Comparison of ENCODE assay signal across 9 cellular contexts in the genomic region with DNA sequence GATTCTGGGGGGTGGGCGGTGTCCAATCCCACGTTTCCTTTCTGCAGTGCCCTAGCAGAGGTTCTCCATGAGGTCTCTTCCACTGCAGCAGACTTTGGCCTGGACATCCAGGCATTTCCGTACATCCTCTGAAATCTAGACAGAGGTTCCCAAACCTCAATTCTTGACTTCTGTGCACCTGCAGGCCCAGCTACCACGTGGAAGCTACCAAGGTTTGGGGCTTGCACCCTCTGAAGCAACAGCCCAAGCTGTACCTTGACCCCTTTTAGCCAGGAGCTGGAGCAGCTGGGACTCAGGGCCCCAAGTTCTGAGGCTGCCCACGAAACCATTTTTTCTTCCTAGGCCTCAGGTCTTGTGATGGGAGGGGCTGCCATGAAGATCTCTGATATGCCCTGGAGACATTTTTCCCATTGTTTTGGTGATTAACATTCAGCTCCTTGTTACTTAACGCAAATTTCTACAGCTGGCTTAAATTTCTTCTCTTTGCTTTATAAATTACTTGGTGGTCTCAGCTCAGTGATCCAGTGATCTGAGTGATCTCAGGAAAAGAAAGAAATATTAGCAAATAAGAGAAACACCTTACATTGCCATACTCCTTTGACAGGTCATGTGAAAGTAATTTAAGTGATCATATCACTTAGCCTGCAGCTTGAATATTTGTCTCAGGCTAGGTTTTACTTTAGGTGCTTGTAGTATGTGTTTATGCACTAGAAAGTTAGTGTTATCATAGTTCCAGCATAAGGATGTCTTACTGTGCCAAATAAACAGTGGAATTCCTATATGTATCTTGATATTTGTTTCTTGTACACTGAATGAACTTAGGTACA. TPM values are rescaled to one million over a fixed set of nuclear protein-coding genes. Genes with fewer than 3 reads are reported as not detected.
DNase-seq lines count a peak whose midpoint lies in the region; TF ChIP-seq lines count a peak whose summit lies in the region.
"Had no signal": no experiment of that assay in that cellular context is flagged by ENCODE, and none has a peak within 500 bp of the region (broad histone marks: within the 10 kb centered on the region; RNA-seq: fewer than 3 reads in every experiment).

No MANE protein-coding gene starts in this region.

- H3K4me1 Mint-ChIP-seq in activated T-helper 1 cell treated with anti-CD3 and anti-CD28 coated beads, Interleukin-12 subunit alpha, Interleukin-12 subunit beta, Interleukin-2, Interleukin-4 antibody, amounts not matched to agents 30 ng/mL and 10 ng/mL and 1 ng/mL, durations not matched to agents 14 hours and 24 hours and 36 hours (ENCODE audit: low read depth), result peaks cover 58% of the 10 kb centered on the region
- peaks cover 39% of the 10 kb centered on the region for H3K4me1 Mint-ChIP-seq in neural crest cell

- H3K27me3 Mint-ChIP-seq in activated T-helper 1 cell treated with anti-CD3 and anti-CD28 coated beads, Interleukin-12 subunit alpha, Interleukin-12 subunit beta, Interleukin-2, Interleukin-4 antibody, amounts not matched to agents 30 ng/mL and 10 ng/mL and 1 ng/mL, durations not matched to agents 14 hours and 24 hours and 36 hours (ENCODE audit: insufficient read depth), result no peaks in the 10 kb centered on the region
- no peaks in the 10 kb centered on the region for H3K27me3 Mint-ChIP-seq in neural crest cell (ENCODE audit: low read depth)

- peak overlapping the region; percentile 25 for H3K4me3 Mint-ChIP-seq in activated T-helper 1 cell treated with anti-CD3 and anti-CD28 coated beads, Interleukin-12 subunit alpha, Interleukin-12 subunit beta, Interleukin-2, Interleukin-4 antibody, amounts not matched to agents 30 ng/mL and 10 ng/mL and 1 ng/mL, durations not matched to agents 14 hours and 24 hours and 36 hours
- peak overlapping the region; percentile 72 for H3K4me3 Mint-ChIP-seq in neural crest cell

- intact Hi-C loops in activated T-helper 1 cell treated with anti-CD3 and anti-CD28 coated beads, Interleukin-12 subunit alpha, Interleukin-12 subunit beta, Interleukin-2, Interleukin-4 antibody, amounts not matched to agents 30 ng/mL and 10 ng/mL and 1 ng/mL, durations not matched to agents 14 hours and 24 hours and 36 hours (cut with micrococcal nuclease), result loop anchor here (5.0 to 10.0 kb wide), 2 partner anchors 109 to 236 kb away; partner anchors contain the start of gene CDAN1

- peak overlapping the region; percentile 23 for H3K27ac Mint-ChIP-seq in activated T-helper 1 cell treated with anti-CD3 and anti-CD28 coated beads, Interleukin-12 subunit alpha, Interleukin-12 subunit beta, Interleukin-2, Interleukin-4 antibody, amounts not matched to agents 30 ng/mL and 10 ng/mL and 1 ng/mL, durations not matched to agents 14 hours and 24 hours and 36 hours
- H3K27ac Mint-ChIP-seq in neural crest cell (ENCODE audit: unreplicated experiment), result no peak overlapping the region

- H3K36me3 ChIP-seq in GM06990 (ENCODE audit: control insufficient read depth, insufficient read depth, low read length), result no peaks in the 10 kb centered on the region
- H3K36me3 ChIP-seq: ovary had no signal

- DNase-seq in GM06990 (ENCODE audit: extremely low read depth, insufficient read length) (peak; percentile 24), neural crest cell (ENCODE audit: low read depth, low spot score) (no peak), NCI-H774 (lab: John Stamatoyannopoulos, UW) (no peak), HK-2 (ENCODE audit: unreplicated experiment) (no peak), NCI-H2196 (lab: John Stamatoyannopoulos, UW; ENCODE audit: unreplicated experiment) (no peak)
- DNase-seq in activated T-helper 1 cell treated with anti-CD3 and anti-CD28 coated beads, Interleukin-12 subunit alpha, Interleukin-12 subunit beta, Interleukin-2, Interleukin-4 antibody, amounts not matched to agents 30 ng/mL and 10 ng/mL and 1 ng/mL, durations not matched to agents 14 hours and 24 hours and 36 hours (ENCODE audit: low spot score), result no peak
- DNase-seq: body of pancreas, NCI-H1436, ovary had no signal

- no peak overlapping the region for H3K4me3 ChIP-seq in GM06990 (replicated peaks; ENCODE audit: low read depth, low read length)
- H3K4me3 ChIP-seq: body of pancreas, ovary had no signal

- H3K36me3 Mint-ChIP-seq in activated T-helper 1 cell treated with anti-CD3 and anti-CD28 coated beads, Interleukin-12 subunit alpha, Interleukin-12 subunit beta, Interleukin-2, Interleukin-4 antibody, amounts not matched to agents 30 ng/mL and 10 ng/mL and 1 ng/mL, durations not matched to agents 14 hours and 24 hours and 36 hours (ENCODE audit: low read depth), result peaks cover 7% of the 10 kb centered on the region
- no peaks in the 10 kb centered on the region for H3K36me3 Mint-ChIP-seq in neural crest cell (ENCODE audit: low read depth)

- H3K27me3 ChIP-seq in GM06990 (replicated peaks; ENCODE audit: control insufficient read depth, insufficient read depth, low read length), result no peaks in the 10 kb centered on the region
- H3K27me3 ChIP-seq: body of pancreas, ovary had no signal

- TF ChIP-seq CTCF in GM06990 (IDR thresholded peaks at IDR 0.05; ENCODE audit: insufficient read depth, low read length, poor library complexity, severe bottlenecking) (no peak), neural crest cell (conservative IDR thresholded peaks at IDR 0.05) (no peak)

- no peaks in the 10 kb centered on the region for H3K9me3 Mint-ChIP-seq in activated T-helper 1 cell treated with anti-CD3 and anti-CD28 coated beads, Interleukin-12 subunit alpha, Interleukin-12 subunit beta, Interleukin-2, Interleukin-4 antibody, amounts not matched to agents 30 ng/mL and 10 ng/mL and 1 ng/mL, durations not matched to agents 14 hours and 24 hours and 36 hours
- H3K9me3 Mint-ChIP-seq in neural crest cell, result no peaks in the 10 kb centered on the region

RNA-seq across cellular contexts. Expression of gene SNAP23, which starts 3.0 kb away (rescaled TPM):
- total RNA-seq in activated T-helper 1 cell treated with anti-CD3 and anti-CD28 coated beads, Interleukin-12 subunit alpha, Interleukin-12 subunit beta, Interleukin-2, Interleukin-4 antibody, amounts not matched to agents 30 ng/mL and 10 ng/mL and 1 ng/mL, durations not matched to agents 14 hours and 24 hours and 36 hours, result 73.8 and 87.5 TPM in 2 replicates
- 54.8 and 59.2 TPM in 2 replicates for total RNA-seq in neural crest cell

RNA-seq across cellular contexts. Expression of gene ZNF106, which starts 7.5 kb away (rescaled TPM):
- total RNA-seq in activated T-helper 1 cell treated with anti-CD3 and anti-CD28 coated beads, Interleukin-12 subunit alpha, Interleukin-12 subunit beta, Interleukin-2, Interleukin-4 antibody, amounts not matched to agents 30 ng/mL and 10 ng/mL and 1 ng/mL, durations not matched to agents 14 hours and 24 hours and 36 hours, result 62.8 and 63.9 TPM in 2 replicates
- total RNA-seq in neural crest cell, result 61.3 and 69.6 TPM in 2 replicates

RNA-seq across cellular contexts. Expression of gene LRRC57, which starts 50.2 kb away (rescaled TPM):
- total RNA-seq in activated T-helper 1 cell treated with anti-CD3 and anti-CD28 coated beads, Interleukin-12 subunit alpha, Interleukin-12 subunit beta, Interleukin-2, Interleukin-4 antibody, amounts not matched to agents 30 ng/mL and 10 ng/mL and 1 ng/mL, durations not matched to agents 14 hours and 24 hours and 36 hours, result 19.9 TPM in 2 replicates
- 42.9 and 43.8 TPM in 2 replicates for total RNA-seq in neural crest cell

RNA-seq across cellular contexts. Expression of gene HAUS2, which starts 50.2 kb away (rescaled TPM):
- total RNA-seq in activated T-helper 1 cell treated with anti-CD3 and anti-CD28 coated beads, Interleukin-12 subunit alpha, Interleukin-12 subunit beta, Interleukin-2, Interleukin-4 antibody, amounts not matched to agents 30 ng/mL and 10 ng/mL and 1 ng/mL, durations not matched to agents 14 hours and 24 hours and 36 hours, result 43.2 and 46.7 TPM in 2 replicates
- 34.7 and 36.5 TPM in 2 replicates for total RNA-seq in neural crest cell
